19 cellular contexts compared by ENCODE assay signal in the genomic region with DNA sequence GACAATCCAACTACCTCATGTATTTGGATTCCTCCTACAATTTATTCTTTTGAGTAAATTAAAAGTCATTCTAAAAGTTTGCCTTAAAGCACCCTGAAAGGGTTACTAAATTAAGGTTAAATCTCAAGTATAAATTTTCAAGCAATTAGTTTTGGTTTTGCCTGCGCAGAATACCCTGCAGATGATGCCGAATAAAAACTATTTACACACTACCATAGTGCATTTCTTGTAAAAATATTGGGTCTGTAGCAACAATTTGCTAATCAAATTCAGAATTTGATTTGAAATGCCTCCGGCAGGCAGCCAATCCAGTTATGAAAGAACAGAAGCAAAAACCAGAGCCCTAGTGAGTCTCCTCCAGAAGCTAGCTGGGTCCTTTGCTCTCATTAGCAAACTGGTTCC.
DNase-seq lines count a peak whose midpoint lies in the region; ATAC-seq and TF ChIP-seq lines count a peak whose summit lies in the region.
"Had no signal": no experiment of that assay in that cellular context is flagged by ENCODE, and none has a peak within 500 bp of the region (broad histone marks: within the 10 kb centered on the region; RNA-seq: fewer than 3 reads in every experiment).

No MANE protein-coding gene starts in this region.

- peak overlapping the region; percentile 54 for H3K27ac ChIP-seq in subcutaneous abdominal adipose tissue (ENCODE audit: low read depth, low read length)

- CTCF ChIA-PET in GM10248 (lab: Yijun Ruan, JAX): no interaction called here

- no peak for ATAC-seq in HG02840 (IDR thresholded peaks at IDR 0.05; ENCODE audit: low FRiP score, unreplicated experiment)
- ATAC-seq: GM12878, HepG2, K562, PC-3 had no signal

- H3K36me3 ChIP-seq in subcutaneous abdominal adipose tissue (ENCODE audit: control insufficient read depth in 5 of 5, insufficient read depth in 5 of 5, low read length in 5 of 5): peaks cover 0 to 3% (median 0%) of the 10 kb centered on the region in 5 donors
- H3K36me3 ChIP-seq: MG63 had no signal

- peaks cover 0 to 20% (median 10%) of the 10 kb centered on the region in 5 donors for H3K4me1 ChIP-seq in subcutaneous abdominal adipose tissue (ENCODE audit: control insufficient read depth in 5 of 5, insufficient read depth in 5 of 5, low read length in 5 of 5)

- POLR2A ChIA-PET in GM10248 (lab: Yijun Ruan, JAX): no interaction called here

- H3K9me3 ChIP-seq in subcutaneous abdominal adipose tissue (ENCODE audit: control insufficient read depth in 5 of 5, low read length in 5 of 5): no peaks in the 10 kb centered on the region
- H3K9me3 ChIP-seq: MG63 had no signal

- no peaks in the 10 kb centered on the region for H3K27me3 ChIP-seq in subcutaneous abdominal adipose tissue (ENCODE audit: control insufficient read depth in 5 of 5, insufficient read depth in 4 of 5, low read length in 5 of 5)
- H3K27me3 ChIP-seq: MG63 had no signal

- H3K4me3 ChIP-seq in subcutaneous abdominal adipose tissue (ENCODE audit: low read depth in 1 of 5, low read length in 5 of 5): peak overlapping the region in 3 of 5 donors; percentile 7 to 37 (median 7)
- H3K4me3 ChIP-seq: GM12878, K562, MG63 had no signal

- peak overlapping the region in 1 of 5 donors; percentile 11 for H3K9ac ChIP-seq in subcutaneous abdominal adipose tissue (ENCODE audit: low read length in 5 of 5)

- TF ChIP-seq CTCF in GM10248 (IDR thresholded peaks at IDR 0.05; ENCODE audit: control extremely low read depth, extremely low read depth, low read depth, missing control alignments): no peak

- DNase-seq in GM03348 (ENCODE audit: low spot score): peak; percentile 40
- DNase-seq in SK-N-DZ (ENCODE audit: low spot score): peak; percentile 32
- peak; percentile 83 for DNase-seq in fibroblast of gingiva (ENCODE audit: low read depth)
- DNase-seq in NCI-H345 (lab: John Stamatoyannopoulos, UW): no peak
- DNase-seq in GM10248 (ENCODE audit: extremely low spot score): no peak
- DNase-seq: DMS79, H7, NCI-H1417 treated with DMSO at 0.1 percent for 48 hours, NCI-H187, NCI-H526 treated with DMSO at 0.1 percent for 48 hours, PC-3, RPMI8226, SHP77 had no signal

Comparison
In these comparisons a context has a peak if more than half of its experiments do, and no peak if none do; other contexts are left out.
1. DNase-seq: peak in GM03348 (single experiment), SK-N-DZ (single experiment) and fibroblast of gingiva (single experiment); none in NCI-H345 (single experiment) and GM10248 (single experiment).